Comparison of ENCODE assay signal across 9 cellular contexts in genomic region chr14:105249175-105250007, GRCh38. TPM values are rescaled to one million over a fixed set of nuclear protein-coding genes. Genes with fewer than 3 reads are reported as not detected.
A peak's percentile ranks its signal among the peaks of the same experiment; 100 is the strongest.
DNase-seq lines count a peak whose midpoint lies in the region; ATAC-seq and TF ChIP-seq lines count a peak whose summit lies in the region.
"Had no signal": no experiment of that assay in that cellular context is flagged by ENCODE, and none has a peak within 500 bp of the region (broad histone marks: within the 10 kb centered on the region; RNA-seq: fewer than 3 reads in every experiment).

No MANE protein-coding gene starts in this region.

- DNase-seq in Caco-2 (peak in 1 of 2 experiments; percentile 44), PC-3 (peak; percentile 35), epithelial cell of prostate (ENCODE audit: low read depth, low spot score) (no peak), neural progenitor cell (ENCODE audit: low spot score) (peak; percentile 52), amniotic stem cell (lab: John Stamatoyannopoulos, UW) (no peak), NCI-H345 treated with DMSO at 0.1 percent for 48 hours (lab: John Stamatoyannopoulos, UW; ENCODE audit: unreplicated experiment) (no peak)
- no peak for DNase-seq in stimulated activated CD4-positive, alpha-beta T cell treated with anti-CD3 and anti-CD28 coated beads, Interleukin-2, amount 100 ng/mL, for 24 hours

- no peaks in the 10 kb centered on the region for H3K27me3 Mint-ChIP-seq in Caco-2 (ENCODE audit: insufficient read depth, unreplicated experiment)
- H3K27me3 Mint-ChIP-seq in neural progenitor cell (ENCODE audit: insufficient read depth, low read depth) = peaks cover 4% of the 10 kb centered on the region

- H3K4me1 Mint-ChIP-seq in Caco-2 (ENCODE audit: low read depth, unreplicated experiment) = peaks cover 7% of the 10 kb centered on the region
- peaks cover 4% of the 10 kb centered on the region for H3K4me1 Mint-ChIP-seq in neural progenitor cell

- peak overlapping the region; percentile 76 for H3K9ac ChIP-seq in PC-3 (ENCODE audit: low read length)
- H3K9ac ChIP-seq in neural progenitor cell = no peak overlapping the region
- H3K9ac ChIP-seq: KMS-11 had no signal

- intact Hi-C loops in Caco-2 (cut with micrococcal nuclease; ENCODE audit: unreplicated experiment) (no loop called here), PC-3 (cut with micrococcal nuclease) (no loop called here)

- H3K27me3 ChIP-seq in Caco-2 (replicated peaks; ENCODE audit: control insufficient read depth, insufficient read depth, low read length) = no peaks in the 10 kb centered on the region
- no peaks in the 10 kb centered on the region for H3K27me3 ChIP-seq in PC-3 (ENCODE audit: low read length)
- peaks cover 7% of the 10 kb centered on the region for H3K27me3 ChIP-seq in neural progenitor cell

- H3K79me2 ChIP-seq in PC-3 (ENCODE audit: low read length) (peaks cover 51% of the 10 kb centered on the region), neural progenitor cell (ENCODE audit: low read depth) (peaks cover 27% of the 10 kb centered on the region)

- H3K9me2 ChIP-seq in PC-3 (replicated peaks; ENCODE audit: low read length) = no peaks in the 10 kb centered on the region

- no TSS peak for BruUV-seq in Caco-2 (replicated peaks; lab: Mats Ljungman, UMichigan)
- no TSS peak for BruUV-seq in PC-3 (replicated peaks; lab: Mats Ljungman, UMichigan)

- TF ChIP-seq CTCF in Caco-2 (IDR thresholded peaks at IDR 0.05; ENCODE audit: insufficient read depth in 1 of 2, low read depth in 1 of 2, low read length in 1 of 2, severe bottlenecking in 1 of 2, unreplicated experiment in 1 of 2) = no peak
- no peak for TF ChIP-seq CTCF in PC-3 (conservative IDR thresholded peaks at IDR 0.05; ENCODE audit: low read depth, low read length)
- TF ChIP-seq CTCF in neural progenitor cell (IDR thresholded peaks at IDR 0.05) = no peak

- H3K4me1 ChIP-seq in Caco-2 (peaks cover 6% of the 10 kb centered on the region), PC-3 (ENCODE audit: insufficient read depth, low read length) (peaks cover 22% of the 10 kb centered on the region), neural progenitor cell (peaks cover 10% of the 10 kb centered on the region)

- no peaks in the 10 kb centered on the region for H3K9me3 ChIP-seq in Caco-2
- no peaks in the 10 kb centered on the region for H3K9me3 ChIP-seq in PC-3 (ENCODE audit: low read length)
- no peaks in the 10 kb centered on the region for H3K9me3 ChIP-seq in neural progenitor cell (ENCODE audit: low read depth)

- H3K4me3 ChIP-seq in Caco-2 (ENCODE audit: low read depth, low read length) (peak overlapping the region; percentile 64), PC-3 (ENCODE audit: low read length) (peak overlapping the region; percentile 92), neural progenitor cell (peak overlapping the region; percentile 64)

- H3K9me3 Mint-ChIP-seq in Caco-2 (ENCODE audit: unreplicated experiment) (no peaks in the 10 kb centered on the region), neural progenitor cell (no peaks in the 10 kb centered on the region)

- peaks cover 4% of the 10 kb centered on the region; the same call in 1 of the 2 replicates for H3K36me3 ChIP-seq in Caco-2 (ENCODE audit: control insufficient read depth, insufficient read depth, low read length)
- peaks cover 6% of the 10 kb centered on the region; the same call in 1 of the 2 replicates for H3K36me3 ChIP-seq in PC-3 (ENCODE audit: low read depth, low read length)
- H3K36me3 ChIP-seq in neural progenitor cell = no peaks in the 10 kb centered on the region

- CTCF ChIA-PET in Caco-2 (lab: Charles Lee) (interaction anchor here (1.0 to 1.7 kb wide), 6 partner anchors 10 to 241 kb away, joined by 3 to 7 read pairs (median 6); partner anchors contain the start of gene BRF1), PC-3 (lab: Charles Lee) (interaction anchor here (1.3 kb wide), 1 partner anchor 163 kb away, joined by 3 read pairs; no protein-coding TSS in a partner anchor)

- POLR2A ChIA-PET in Caco-2 (lab: Charles Lee) (interaction anchor here (0.6 to 0.8 kb wide), 3 partner anchors 51 to 241 kb away, joined by 3 to 4 read pairs (median 3); partner anchors contain the start of genes BRF1, PACS2 and TEDC1), PC-3 (lab: Charles Lee; ENCODE audit: unreplicated experiment) (no interaction called here)

- peak; percentile 23 for ATAC-seq in PC-3
- ATAC-seq in GM19467 (IDR thresholded peaks at IDR 0.05; ENCODE audit: unreplicated experiment) = no peak

- peaks cover 52% of the 10 kb centered on the region for H3K36me3 Mint-ChIP-seq in Caco-2 (ENCODE audit: insufficient read depth, unreplicated experiment)
- H3K36me3 Mint-ChIP-seq in neural progenitor cell = peaks cover 17% of the 10 kb centered on the region

- H3K27ac Mint-ChIP-seq in Caco-2 (ENCODE audit: unreplicated experiment) (peak overlapping the region; percentile 83), neural progenitor cell (no peak overlapping the region)

- H3K27ac ChIP-seq in PC-3 (ENCODE audit: low read length) (peak overlapping the region; percentile 37; the same call in 1 of the 2 replicates), epithelial cell of prostate (peak overlapping the region; percentile 63), neural progenitor cell (no peak overlapping the region)
- H3K27ac ChIP-seq: KMS-11 had no signal

- H4K20me1 ChIP-seq in PC-3 (ENCODE audit: low read length) = no peaks in the 10 kb centered on the region
- H4K20me1 ChIP-seq in neural progenitor cell (ENCODE audit: low read depth) = peaks cover 37% of the 10 kb centered on the region

- no peaks in the 10 kb centered on the region for H3F3A ChIP-seq in PC-3 (ENCODE audit: low read length, unreplicated experiment)
- peaks cover 11% of the 10 kb centered on the region for H3F3A ChIP-seq in neural progenitor cell (ENCODE audit: low read depth)

- 0 out of 2 replicates have a peak overlapping the region, but pooled peaks have one; percentile 38 for H2AFZ ChIP-seq in PC-3 (ENCODE audit: low read length)
- no peak overlapping the region for H2AFZ ChIP-seq in neural progenitor cell (replicated peaks)

- peak overlapping the region; percentile 77 for H3K4me3 Mint-ChIP-seq in Caco-2 (ENCODE audit: unreplicated experiment)
- peak overlapping the region; percentile 86 for H3K4me3 Mint-ChIP-seq in neural progenitor cell

- H3K4me2 ChIP-seq in PC-3 (ENCODE audit: low read length) = peak overlapping the region; percentile 99
- H3K4me2 ChIP-seq in neural progenitor cell = peak overlapping the region; percentile 95
- H3K4me2 ChIP-seq: KMS-11 had no signal

RNA-seq across cellular contexts. Expression of gene BTBD6, which starts 1.1 kb away (rescaled TPM):
- total RNA-seq in Caco-2 (2022) = 22.7 and 25.3 TPM in 2 replicates
- total RNA-seq in PC-3 (2014; rRNA removed) = 104 and 119 TPM in 2 replicates
- total RNA-seq in neural progenitor cell (ENCODE audit: low replicate concordance) = 9.0 and 15.0 TPM in 2 replicates

RNA-seq across cellular contexts. Expression of gene BRF1, which starts 51.4 kb away (rescaled TPM):
- total RNA-seq in Caco-2 (2022) (41.6 and 43.6 TPM in 2 replicates), PC-3 (2014; rRNA removed) (55.8 and 86.1 TPM in 2 replicates), neural progenitor cell (ENCODE audit: low replicate concordance) (16.9 and 40.5 TPM in 2 replicates)

Comparison
In these comparisons a context has a peak if more than half of its experiments do, and no peak if none do; other contexts are left out.
1. DNase-seq: peak in PC-3 (single experiment) and neural progenitor cell (single experiment); none in epithelial cell of prostate (single experiment), stimulated activated CD4-positive, alpha-beta T cell treated with anti-CD3 and anti-CD28 coated beads, Interleukin-2, amount 100 ng/mL, for 24 hours (0 of 2), amniotic stem cell (single experiment) and NCI-H345 treated with DMSO at 0.1 percent for 48 hours (single experiment).
2. Peak in every context shown above with its lines, with median percentiles within 50 percentile points of each other: H3K4me3 ChIP-seq.